In the genomic region with DNA sequence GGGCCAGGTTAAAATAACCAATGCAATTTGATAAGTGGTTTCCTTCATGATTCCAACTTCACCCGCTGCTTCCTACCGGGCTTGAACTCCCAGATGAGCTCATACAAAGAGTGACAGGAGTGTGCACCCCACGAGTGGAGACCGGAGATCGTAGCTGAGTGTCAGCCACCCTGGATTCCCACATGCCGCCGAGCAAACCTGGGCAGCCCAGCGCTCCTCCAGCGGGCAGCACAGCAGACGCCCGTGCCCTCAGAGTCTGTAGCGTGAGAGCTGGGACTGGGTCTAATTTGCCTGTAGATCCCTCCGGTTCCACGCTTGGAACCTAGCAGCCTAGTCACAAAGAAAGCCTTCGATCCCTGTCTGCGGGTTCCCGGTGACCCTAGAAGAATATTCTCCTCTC, we compare ENCODE assay signal across 19 cellular contexts.
A peak's percentile ranks its signal among the peaks of the same experiment; 100 is the strongest.
DNase-seq lines count a peak whose midpoint lies in the region; FAIRE-seq and TF ChIP-seq lines count a peak whose summit lies in the region.
"Had no signal": no experiment of that assay in that cellular context is flagged by ENCODE, and none has a peak within 500 bp of the region (broad histone marks: within the 10 kb centered on the region; RNA-seq: fewer than 3 reads in every experiment).

No MANE protein-coding gene starts in this region.

- no peak overlapping the region for H3K4ac ChIP-seq in trophoblast cell (ENCODE audit: low read depth, low read length)

- H2BK12ac ChIP-seq in trophoblast cell (ENCODE audit: low read length) = no peak overlapping the region

- H3K27me3 ChIP-seq in trophoblast cell (ENCODE audit: insufficient read depth, low read length) (no peaks in the 10 kb centered on the region), Caco-2 (replicated peaks; ENCODE audit: control insufficient read depth, insufficient read depth, low read length) (no peaks in the 10 kb centered on the region)
- H3K27me3 ChIP-seq: BLaER1 had no signal

- FAIRE-seq in urothelium cell line (lab: Jason Lieb, UNC) = no peak
- FAIRE-seq: G401.6, GM12891, GM19239, HTR-8/SVneo had no signal

- H2AK5ac ChIP-seq in trophoblast cell (ENCODE audit: low read length) = no peak overlapping the region

- no peaks in the 10 kb centered on the region for H3K79me1 ChIP-seq in trophoblast cell (ENCODE audit: low read length)

- CTCF ChIA-PET in Caco-2 (lab: Charles Lee) = no interaction called here

- H3K36me3 Mint-ChIP-seq in CD14-positive monocyte = no peaks in the 10 kb centered on the region
- H3K36me3 Mint-ChIP-seq in Caco-2 (ENCODE audit: insufficient read depth, unreplicated experiment) = no peaks in the 10 kb centered on the region
- H3K36me3 Mint-ChIP-seq: CD8-positive, alpha-beta T cell had no signal

- H4K8ac ChIP-seq in trophoblast cell (ENCODE audit: low read depth, low read length) = no peak overlapping the region

- H3K9me3 ChIP-seq in trophoblast cell (ENCODE audit: insufficient read depth, low read depth, low read length) (peaks cover 2% of the 10 kb centered on the region), Caco-2 (no peaks in the 10 kb centered on the region)
- H3K9me3 ChIP-seq: BLaER1, HAP-1 had no signal

- WGBS in trophoblast cell (ENCODE audit: extremely low coverage, insufficient coverage, insufficient read length) = no CpG with 5 or more reads among the region's 17 CpGs

- peaks cover 3 to 6% (median 4%) of the 10 kb centered on the region in 3 donors for H3K27me3 Mint-ChIP-seq in CD14-positive monocyte (ENCODE audit: low read depth in 3 of 3)
- peaks cover 26% of the 10 kb centered on the region for H3K27me3 Mint-ChIP-seq in Caco-2 (ENCODE audit: insufficient read depth, unreplicated experiment)

- H3K9me3 Mint-ChIP-seq in CD14-positive monocyte = peaks cover 0 to 7% (median 3%) of the 10 kb centered on the region in 7 donors
- H3K9me3 Mint-ChIP-seq in Caco-2 (ENCODE audit: unreplicated experiment) = no peaks in the 10 kb centered on the region
- H3K9me3 Mint-ChIP-seq: CD8-positive, alpha-beta T cell had no signal

- H2AFZ ChIP-seq in trophoblast cell (ENCODE audit: insufficient read depth, low read length, poor library complexity) = no peak overlapping the region

- no peaks in the 10 kb centered on the region for H3K79me2 ChIP-seq in trophoblast cell (ENCODE audit: control insufficient read depth, insufficient read depth, low read length, poor library complexity)

- no peaks in the 10 kb centered on the region for H3K4me1 ChIP-seq in trophoblast cell (ENCODE audit: control insufficient read depth in 1 of 2, insufficient read depth in 2 of 2, low read length in 2 of 2)
- H3K4me1 ChIP-seq in Caco-2 = no peaks in the 10 kb centered on the region
- H3K4me1 ChIP-seq: HAP-1 had no signal

- no peak overlapping the region for H3K4me3 ChIP-seq in coronary artery
- H3K4me3 ChIP-seq in trophoblast cell (ENCODE audit: low read depth, low read length) = no peak overlapping the region
- no peak overlapping the region for H3K4me3 ChIP-seq in Caco-2 (ENCODE audit: low read depth, low read length)
- H3K4me3 ChIP-seq: BLaER1, HAP-1 had no signal

- TF ChIP-seq CTCF in coronary artery (IDR thresholded peaks at IDR 0.05) (no peak), CD14-positive monocyte (IDR thresholded peaks at IDR 0.05) (no peak), Caco-2 (IDR thresholded peaks at IDR 0.05; ENCODE audit: insufficient read depth in 1 of 2, low read depth in 1 of 2, low read length in 1 of 2, severe bottlenecking in 1 of 2, unreplicated experiment in 1 of 2) (no peak)

- no peak overlapping the region for H2BK5ac ChIP-seq in trophoblast cell (ENCODE audit: low read depth, low read length, poor library complexity)

- H4K12ac ChIP-seq in trophoblast cell (ENCODE audit: low read depth, low read length) = no peak overlapping the region

- no peak overlapping the region for H3K18ac ChIP-seq in trophoblast cell (ENCODE audit: low read length)

- H3K23ac ChIP-seq in trophoblast cell (ENCODE audit: low read length) = no peak overlapping the region

- no TSS peak for BruUV-seq in Caco-2 (replicated peaks; lab: Mats Ljungman, UMichigan)

- H3K36me3 ChIP-seq in trophoblast cell (ENCODE audit: control insufficient read depth in 1 of 2, insufficient read depth in 2 of 2, low read length in 2 of 2) (no peaks in the 10 kb centered on the region), Caco-2 (ENCODE audit: control insufficient read depth, insufficient read depth, low read length) (no peaks in the 10 kb centered on the region)
- H3K36me3 ChIP-seq: BLaER1, HAP-1 had no signal

- H3K4me2 ChIP-seq in trophoblast cell (ENCODE audit: low read length) = no peak overlapping the region
- H3K4me2 ChIP-seq: BLaER1 had no signal

- POLR2A ChIA-PET in Caco-2 (lab: Charles Lee) = no interaction called here

- H3K27ac Mint-ChIP-seq in CD14-positive monocyte (no peak overlapping the region), Caco-2 (ENCODE audit: unreplicated experiment) (no peak overlapping the region)
- H3K27ac Mint-ChIP-seq: CD8-positive, alpha-beta T cell had no signal

- H3K9ac ChIP-seq in trophoblast cell (ENCODE audit: low read length) = peak overlapping the region; percentile 38
- H3K9ac ChIP-seq: BLaER1 had no signal

- intact Hi-C loops in CD14-positive monocyte (cut with micrococcal nuclease) (no loop called here), Caco-2 (cut with micrococcal nuclease; ENCODE audit: unreplicated experiment) (no loop called here)

- H4K91ac ChIP-seq in trophoblast cell (ENCODE audit: low read depth, low read length) = no peak overlapping the region

- H3K4me1 Mint-ChIP-seq in CD14-positive monocyte (no peaks in the 10 kb centered on the region), Caco-2 (ENCODE audit: low read depth, unreplicated experiment) (no peaks in the 10 kb centered on the region)

- no peak overlapping the region for H3K4me3 Mint-ChIP-seq in CD14-positive monocyte
- no peak overlapping the region for H3K4me3 Mint-ChIP-seq in Caco-2 (ENCODE audit: unreplicated experiment)
- H3K4me3 Mint-ChIP-seq: CD8-positive, alpha-beta T cell had no signal

- DNase-seq in Daoy (ENCODE audit: low read depth) (peak; percentile 23), coronary artery (ENCODE audit: low spot score) (peak; percentile 62), trophoblast cell (no peak), urothelium cell line (ENCODE audit: low spot score) (peak; percentile 7), CD14-positive monocyte (ENCODE audit: low spot score) (no peak), Caco-2 (no peak)
- DNase-seq in central memory CD4-positive, alpha-beta T cell = no peak
- DNase-seq: 8988T; CD8-positive, alpha-beta T cell; DMS 273 treated with DMSO at 0.1 percent for 48 hours; DMS53; DND-41; IMR-90 had no signal

- H3K14ac ChIP-seq in trophoblast cell (ENCODE audit: low read length) = no peak overlapping the region

- no peak overlapping the region for H2BK120ac ChIP-seq in trophoblast cell (ENCODE audit: insufficient read depth, low read length, poor library complexity)

- H3K27ac ChIP-seq in coronary artery (no peak overlapping the region), trophoblast cell (ENCODE audit: low read depth, low read length) (no peak overlapping the region)
- H3K27ac ChIP-seq: BLaER1 had no signal

Comparison
In these comparisons a context has a peak if more than half of its experiments do, and no peak if none do; other contexts are left out.
1. DNase-seq: peak in Daoy (single experiment), coronary artery (single experiment) and urothelium cell line (single experiment); none in trophoblast cell (0 of 2), central memory CD4-positive, alpha-beta T cell (single experiment), CD14-positive monocyte (single experiment) and Caco-2 (0 of 2).